ENCODE assay signal across 19 cellular contexts in genomic region chr22:46439576-46440465, GRCh38.
"Had no signal": no experiment of that assay in that cellular context is flagged by ENCODE, and none has a peak within 500 bp of the region (broad histone marks: within the 10 kb centered on the region; RNA-seq: fewer than 3 reads in every experiment).

No MANE protein-coding gene starts in this region.

- H3K4me1 ChIP-seq: left ventricle myocardium inferior, right atrium auricular region, sigmoid colon, vagina had no signal

- H3K4me3 ChIP-seq: esophagus squamous epithelium, left ventricle myocardium inferior, lower lobe of right lung, right atrium auricular region, sigmoid colon, skin epidermis, vagina had no signal

- H3K27ac ChIP-seq: left ventricle myocardium inferior, lower lobe of right lung, neutrophil, right atrium auricular region, sigmoid colon, skin epidermis, vagina had no signal

- H3K27me3 ChIP-seq: esophagus squamous epithelium, neutrophil, right atrium auricular region, sigmoid colon, vagina had no signal

- H3K27me3 Mint-ChIP-seq: type B pancreatic cell had no signal

- H3K9me3 Mint-ChIP-seq: dendritic cell treated with granulocyte-macrophage colony-stimulating factor and Interleukin-4, amounts not matched to agents 40 ng/mL and 50 ng/mL, for 4 days; effector memory CD8-positive, alpha-beta T cell; immature natural killer cell; memory B cell; nephron progenitor cell; type B pancreatic cell had no signal

- H3K9me3 ChIP-seq: esophagus squamous epithelium, left ventricle myocardium inferior, lower lobe of right lung, neutrophil, right atrium auricular region, sigmoid colon, vagina had no signal

- H3K36me3 ChIP-seq: left ventricle myocardium inferior, neutrophil, right atrium auricular region, sigmoid colon, vagina had no signal

- DNase-seq: effector memory CD8-positive, alpha-beta T cell; esophagus squamous epithelium; foreskin fibroblast; immature natural killer cell; left ventricle myocardium inferior; lower lobe of right lung; midbrain; nephron progenitor cell; sigmoid colon; stimulated activated CD4-positive, alpha-beta T cell treated with anti-CD3 and anti-CD28 coated beads, Interleukin-2, amount 100 ng/mL, for 24 hours; stimulated activated CD4-positive, alpha-beta T cell treated with anti-CD3 and anti-CD28 coated beads, Interleukin-4, amount 100 ng/mL, for 4 hours; stimulated activated naive CD4-positive, alpha-beta T cell had no signal

- H3K36me3 Mint-ChIP-seq: memory B cell had no signal

- H3K27ac Mint-ChIP-seq: dendritic cell treated with granulocyte-macrophage colony-stimulating factor and Interleukin-4, amounts not matched to agents 40 ng/mL and 50 ng/mL, for 4 days; effector memory CD8-positive, alpha-beta T cell; immature natural killer cell; memory B cell; nephron progenitor cell; type B pancreatic cell had no signal

- H3K4me3 Mint-ChIP-seq: dendritic cell treated with granulocyte-macrophage colony-stimulating factor and Interleukin-4, amounts not matched to agents 40 ng/mL and 50 ng/mL, for 4 days; effector memory CD8-positive, alpha-beta T cell; immature natural killer cell; memory B cell; nephron progenitor cell; type B pancreatic cell had no signal

- ATAC-seq: effector memory CD8-positive, alpha-beta T cell had no signal

- H3K4me1 Mint-ChIP-seq: immature natural killer cell had no signal
